ENCODE assay signal across 8 cellular contexts in the genomic region with DNA sequence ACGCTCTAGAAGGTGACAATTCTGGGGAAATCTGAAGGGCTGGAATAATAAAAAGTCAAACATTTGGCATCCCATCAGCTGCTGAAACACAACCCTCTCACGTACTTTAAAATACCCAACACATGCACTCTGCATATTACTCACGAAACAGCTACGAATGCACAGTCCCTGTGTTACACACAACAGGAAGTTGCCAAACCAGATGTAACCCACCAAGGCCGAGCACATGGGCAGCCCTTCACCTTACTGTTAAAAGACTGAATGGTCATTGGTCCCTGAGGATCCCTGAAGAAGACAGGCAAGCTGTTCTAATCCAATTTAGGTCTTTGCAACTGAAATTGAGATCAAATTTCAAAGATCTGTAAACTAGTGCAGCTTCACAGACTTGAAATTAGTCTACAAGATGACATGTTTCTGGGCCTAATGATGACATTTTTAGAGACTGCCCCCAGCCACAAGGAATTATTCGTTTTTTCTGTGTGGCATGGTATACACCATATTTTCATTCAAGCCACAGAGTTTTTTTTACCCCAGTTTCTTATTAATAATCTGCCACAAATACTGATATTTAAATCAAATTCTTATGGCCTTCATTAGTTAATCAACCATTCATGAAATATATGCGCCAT. TPM values are rescaled to one million over a fixed set of nuclear protein-coding genes. Genes with fewer than 3 reads are reported as not detected.
DNase-seq lines count a peak whose midpoint lies in the region; ATAC-seq and TF ChIP-seq lines count a peak whose summit lies in the region.

No MANE protein-coding gene starts in this region.

- DNase-seq in activated CD4-positive, alpha-beta T cell treated with anti-CD3 and anti-CD28 coated beads for 48 hours: peak; percentile 45
- DNase-seq in activated CD4-positive, alpha-beta T cell treated with anti-CD3 and anti-CD28 coated beads for 1 hour: no peak
- peak; percentile 97 for DNase-seq in NB4 (ENCODE audit: low read depth)
- DNase-seq in colonic mucosa: no peak
- no peak for DNase-seq in mammary epithelial cell
- no peak for DNase-seq in brain microvascular endothelial cell

- H3K4me3 Mint-ChIP-seq in stimulated activated naive CD8-positive, alpha-beta T cell treated with anti-CD3 and anti-CD28 coated beads, Interleukin-15, Interleukin-2, amounts not matched to agents 100 ng/mL and 50 ng/mL, for 24 hours: peak overlapping the region; percentile 74

- H3K9me3 Mint-ChIP-seq in stimulated activated naive CD8-positive, alpha-beta T cell treated with anti-CD3 and anti-CD28 coated beads, Interleukin-15, Interleukin-2, amounts not matched to agents 100 ng/mL and 50 ng/mL, for 24 hours: peaks cover 13% of the 10 kb centered on the region

- H3K9ac ChIP-seq in colonic mucosa (ENCODE audit: low read depth in 2 of 2, low read length in 2 of 2) (no peak overlapping the region), mammary epithelial cell (ENCODE audit: insufficient read depth, low read length) (no peak overlapping the region)

- no peaks in the 10 kb centered on the region for H3K9me3 ChIP-seq in colonic mucosa
- H3K9me3 ChIP-seq in mammary epithelial cell (replicated peaks; ENCODE audit: insufficient read depth, low read length): peaks cover 5% of the 10 kb centered on the region

- no TSS peak for BruUV-seq in mammary epithelial cell (replicated peaks; lab: Mats Ljungman, UMichigan)

- H3K79me2 ChIP-seq in mammary epithelial cell (ENCODE audit: insufficient read depth, low read length): no peaks in the 10 kb centered on the region

- H3K36me3 Mint-ChIP-seq in stimulated activated naive CD8-positive, alpha-beta T cell treated with anti-CD3 and anti-CD28 coated beads, Interleukin-15, Interleukin-2, amounts not matched to agents 100 ng/mL and 50 ng/mL, for 24 hours (ENCODE audit: low read depth): peaks cover 15% of the 10 kb centered on the region

- no peak overlapping the region for H3K4me2 ChIP-seq in mammary epithelial cell (ENCODE audit: insufficient read depth, low read depth, low read length)

- intact Hi-C loops in colonic mucosa (cut with DNase I) (no loop called here), mammary epithelial cell (cut with micrococcal nuclease) (no loop called here)

- dilution Hi-C loops in mammary epithelial cell (cut with HindIII; ENCODE audit: low sequenced_read_pairs): no loop called here

- TF ChIP-seq CTCF in NB4 (IDR thresholded peaks at IDR 0.05; ENCODE audit: low read depth, low read length) (no peak), colonic mucosa (IDR thresholded peaks at IDR 0.05) (no peak), mammary epithelial cell (conservative IDR thresholded peaks at IDR 0.05 in 1 of 2, IDR thresholded peaks at IDR 0.05 in 1 of 2; ENCODE audit: extremely low read depth in 1 of 2, insufficient read depth in 1 of 2, low read depth in 1 of 2, low read length in 2 of 2) (no peak), brain microvascular endothelial cell (IDR thresholded peaks at IDR 0.05; ENCODE audit: low read depth, low read length, missing control alignments) (no peak)

- H2AFZ ChIP-seq in mammary epithelial cell (ENCODE audit: low read depth, low read length): no peak overlapping the region

- H3K4me1 ChIP-seq in colonic mucosa (no peaks in the 10 kb centered on the region), mammary epithelial cell (ENCODE audit: insufficient read depth, low read length) (no peaks in the 10 kb centered on the region)

- no peaks in the 10 kb centered on the region for H3K36me3 ChIP-seq in colonic mucosa
- no peaks in the 10 kb centered on the region for H3K36me3 ChIP-seq in mammary epithelial cell (ENCODE audit: insufficient read depth, low read length)
- H3K36me3 ChIP-seq in brain microvascular endothelial cell (replicated peaks): no peaks in the 10 kb centered on the region

- H3K4me1 Mint-ChIP-seq in stimulated activated naive CD8-positive, alpha-beta T cell treated with anti-CD3 and anti-CD28 coated beads, Interleukin-15, Interleukin-2, amounts not matched to agents 100 ng/mL and 50 ng/mL, for 24 hours (ENCODE audit: low read depth): peaks cover 30% of the 10 kb centered on the region

- H3K27ac ChIP-seq in colonic mucosa (peak overlapping the region; percentile 13), mammary epithelial cell (ENCODE audit: insufficient read depth, low read depth, low read length) (no peak overlapping the region), brain microvascular endothelial cell (no peak overlapping the region)

- CTCF ChIA-PET in mammary epithelial cell (lab: Charles Lee; ENCODE audit: low non-redundant PET): no interaction called here

- peak; percentile 61 for ATAC-seq in HG02588 (IDR thresholded peaks at IDR 0.05; ENCODE audit: unreplicated experiment)

- H3K27me3 ChIP-seq in colonic mucosa (no peaks in the 10 kb centered on the region), mammary epithelial cell (ENCODE audit: insufficient read depth, low read length) (no peaks in the 10 kb centered on the region), brain microvascular endothelial cell (replicated peaks) (no peaks in the 10 kb centered on the region)

- in situ Hi-C loops in mammary epithelial cell (cut with MboI; ENCODE audit: low sequenced_read_pairs in 2 of 2): loop anchor here in 1 of 2 donors (25.0 kb wide), 1 partner anchor 349 kb away; no protein-coding TSS in a partner anchor
- in situ Hi-C loops in brain microvascular endothelial cell (cut with HindIII; ENCODE audit: low pct_ligation_motif_present, low sequenced_read_pairs): no loop called here

- H3K4me3 ChIP-seq in NB4 (ENCODE audit: low read depth, low read length): peak overlapping the region; percentile 69
- no peak overlapping the region for H3K4me3 ChIP-seq in colonic mucosa
- no peak overlapping the region for H3K4me3 ChIP-seq in mammary epithelial cell (replicated peaks in 1 of 3; ENCODE audit: insufficient read depth in 1 of 3, low read depth in 2 of 3, low read length in 3 of 3)
- H3K4me3 ChIP-seq in brain microvascular endothelial cell (ENCODE audit: low read depth, low read length): no peak overlapping the region

- no peak for TF ChIP-seq POLR2A in NB4 (IDR thresholded peaks at IDR 0.05; ENCODE audit: extremely low read depth, insufficient read length)

- 92% methylated on average over 7 of the region's 7 CpGs for WGBS in mammary epithelial cell (ENCODE audit: low coverage, missing lambda C conversion rate)

- no peaks in the 10 kb centered on the region for H4K20me1 ChIP-seq in mammary epithelial cell (ENCODE audit: insufficient read depth, low read length)

- H3K27me3 Mint-ChIP-seq in stimulated activated naive CD8-positive, alpha-beta T cell treated with anti-CD3 and anti-CD28 coated beads, Interleukin-15, Interleukin-2, amounts not matched to agents 100 ng/mL and 50 ng/mL, for 24 hours: no peaks in the 10 kb centered on the region

- peak overlapping the region; percentile 91 for H3K27ac Mint-ChIP-seq in stimulated activated naive CD8-positive, alpha-beta T cell treated with anti-CD3 and anti-CD28 coated beads, Interleukin-15, Interleukin-2, amounts not matched to agents 100 ng/mL and 50 ng/mL, for 24 hours

RNA-seq across cellular contexts. Expression of a gene that starts 25.6 kb away (rescaled TPM):
- total RNA-seq in colonic mucosa: 10 to 100 TPM; 19.6 to 20.1 TPM
- 10 to 100 TPM; 16.3 to 37.5 TPM for total RNA-seq in mammary epithelial cell
- polyA plus RNA-seq in mammary epithelial cell: 21.0 TPM
- 11.8 TPM for polyA minus RNA-seq in mammary epithelial cell

RNA-seq across cellular contexts. Expression of a gene that starts 29.1 kb away (rescaled TPM):
- total RNA-seq in colonic mucosa (1 to 10 TPM; 3.0 to 8.7 TPM), mammary epithelial cell (10 to 100 TPM; 20.4 to 46.3 TPM)
- 18.0 TPM for polyA plus RNA-seq in mammary epithelial cell
- 32.5 TPM for polyA minus RNA-seq in mammary epithelial cell

RNA-seq across cellular contexts. Expression of a gene that starts 40.2 kb away (rescaled TPM):
- 10 to 100 TPM; 16.1 to 19.3 TPM for total RNA-seq in colonic mucosa
- total RNA-seq in mammary epithelial cell: 10 to 100 TPM; 40.8 to 47.2 TPM
- polyA plus RNA-seq in mammary epithelial cell: 20.6 TPM
- polyA minus RNA-seq in mammary epithelial cell: 37.3 TPM

Comparison
In these comparisons a context has a peak if more than half of its experiments do, and no peak if none do; other contexts are left out.
1. DNase-seq: peak in activated CD4-positive, alpha-beta T cell treated with anti-CD3 and anti-CD28 coated beads for 48 hours (single experiment) and NB4 (single experiment); none in activated CD4-positive, alpha-beta T cell treated with anti-CD3 and anti-CD28 coated beads for 1 hour (single experiment), colonic mucosa (single experiment), mammary epithelial cell (single experiment) and brain microvascular endothelial cell (single experiment).